ENCODE assay signal across 8 cellular contexts in genomic region chr12:20367731-20368652, GRCh38. TPM values are rescaled to one million over a fixed set of nuclear protein-coding genes. Genes with fewer than 3 reads are reported as not detected.
DNase-seq lines count a peak whose midpoint lies in the region; ATAC-seq and TF ChIP-seq lines count a peak whose summit lies in the region.

Gene PDE3A (plus strand): TSS chr12:20368537. CDS start chr12:20369285, 748 bp downstream.

- H2BK12ac ChIP-seq in trophoblast cell (ENCODE audit: low read length): peak within 1 kb of the TSS; percentile 52

- peak within 1 kb of the TSS; percentile 76 for H4K91ac ChIP-seq in trophoblast cell (ENCODE audit: low read depth, low read length)

- in situ Hi-C loops in astrocyte of the cerebellum (cut with HindIII; ENCODE audit: low sequenced_read_pairs): no loop called here

- H3K4me2 ChIP-seq in trophoblast cell (ENCODE audit: low read length): peak within 1 kb of the TSS; percentile 95

- WGBS in trophoblast cell (ENCODE audit: extremely low coverage, insufficient coverage, insufficient read length): no CpG with 5 or more reads among the region's 26 CpGs

- H3K27ac ChIP-seq in trophoblast cell (ENCODE audit: low read depth, low read length): peak within 1 kb of the TSS; percentile 66

- no peak for ATAC-seq in HG02973 (IDR thresholded peaks at IDR 0.05; ENCODE audit: unreplicated experiment)
- ATAC-seq in GM18505 (IDR thresholded peaks at IDR 0.05; ENCODE audit: unreplicated experiment): no peak
- no peak for ATAC-seq in stimulated activated memory B cell treated with anti-CD40 and anti-IgM and Interleukin-4, amounts not matched to agents 10 μg/mL and 1 μg/mL and 100 μg/mL, for 72 hours

- no peak within 1 kb of the TSS for H3K27ac Mint-ChIP-seq in stimulated activated memory B cell treated with anti-CD40 and anti-IgM and Interleukin-4, amounts not matched to agents 10 μg/mL and 1 μg/mL and 100 μg/mL, for 72 hours

- H3K23ac ChIP-seq in trophoblast cell (ENCODE audit: low read length): no peak within 1 kb of the TSS

- no peaks in the 10 kb centered on the region for H3K4me1 ChIP-seq in trophoblast cell (ENCODE audit: control insufficient read depth in 1 of 2, insufficient read depth in 2 of 2, low read length in 2 of 2)

- H3K79me2 ChIP-seq in trophoblast cell (ENCODE audit: control insufficient read depth, insufficient read depth, low read length, poor library complexity): peaks cover 4% of the 10 kb centered on the region

- DNase-seq in DMS53 treated with DMSO at 0.1 percent for 48 hours (lab: John Stamatoyannopoulos, UW; ENCODE audit: unreplicated experiment): peak; percentile 39
- peak; percentile 63 for DNase-seq in MV-4-11 (lab: John Stamatoyannopoulos, UW)
- DNase-seq in astrocyte of the cerebellum (ENCODE audit: low read depth): peak; percentile 62
- peak; percentile 85 for DNase-seq in hepatic stellate cell (ENCODE audit: low spot score)
- peak in 1 of 2 donors; percentile 27 for DNase-seq in trophoblast cell

- H3K9me3 Mint-ChIP-seq in stimulated activated memory B cell treated with anti-CD40 and anti-IgM and Interleukin-4, amounts not matched to agents 10 μg/mL and 1 μg/mL and 100 μg/mL, for 72 hours: peaks cover 2% of the 10 kb centered on the region

- peak; percentile 46 for TF ChIP-seq CTCF in astrocyte of the cerebellum (IDR thresholded peaks at IDR 0.05; ENCODE audit: low read depth, low read length, missing control alignments)

- H3K4me3 Mint-ChIP-seq in stimulated activated memory B cell treated with anti-CD40 and anti-IgM and Interleukin-4, amounts not matched to agents 10 μg/mL and 1 μg/mL and 100 μg/mL, for 72 hours: no peak within 1 kb of the TSS

- no peak for TF ChIP-seq POLR2A in GM18505 (IDR thresholded peaks at IDR 0.05; ENCODE audit: borderline replicate concordance, extremely low read depth, insufficient read depth, insufficient read length)

- peak within 1 kb of the TSS; percentile 48 for H2BK120ac ChIP-seq in trophoblast cell (ENCODE audit: insufficient read depth, low read length, poor library complexity)

- no peak within 1 kb of the TSS for H2AK5ac ChIP-seq in trophoblast cell (ENCODE audit: low read length)

- peaks cover 12% of the 10 kb centered on the region for H3K79me1 ChIP-seq in trophoblast cell (ENCODE audit: low read length)

- H3K36me3 Mint-ChIP-seq in stimulated activated memory B cell treated with anti-CD40 and anti-IgM and Interleukin-4, amounts not matched to agents 10 μg/mL and 1 μg/mL and 100 μg/mL, for 72 hours: no peaks in the 10 kb centered on the region

- H3K18ac ChIP-seq in trophoblast cell (ENCODE audit: low read length): peak within 1 kb of the TSS; percentile 79

- no peaks in the 10 kb centered on the region for H3K9me3 ChIP-seq in trophoblast cell (ENCODE audit: insufficient read depth, low read depth, low read length)

- peak within 1 kb of the TSS; percentile 71 for H4K8ac ChIP-seq in trophoblast cell (ENCODE audit: low read depth, low read length)

- peaks cover 34% of the 10 kb centered on the region for H3K27me3 Mint-ChIP-seq in stimulated activated memory B cell treated with anti-CD40 and anti-IgM and Interleukin-4, amounts not matched to agents 10 μg/mL and 1 μg/mL and 100 μg/mL, for 72 hours

- H3K4me1 Mint-ChIP-seq in stimulated activated memory B cell treated with anti-CD40 and anti-IgM and Interleukin-4, amounts not matched to agents 10 μg/mL and 1 μg/mL and 100 μg/mL, for 72 hours: no peaks in the 10 kb centered on the region

- H3K27me3 ChIP-seq in trophoblast cell (ENCODE audit: insufficient read depth, low read length): no peaks in the 10 kb centered on the region

- no peak within 1 kb of the TSS for H3K4ac ChIP-seq in trophoblast cell (ENCODE audit: low read depth, low read length)

- peak within 1 kb of the TSS; percentile 80 for H3K14ac ChIP-seq in trophoblast cell (ENCODE audit: low read length)

- peak within 1 kb of the TSS; percentile 59 for H3K4me3 ChIP-seq in astrocyte of the cerebellum (ENCODE audit: low read depth, low read length)
- H3K4me3 ChIP-seq in trophoblast cell (ENCODE audit: low read depth, low read length): peak within 1 kb of the TSS; percentile 88

- no peak within 1 kb of the TSS for H2BK5ac ChIP-seq in trophoblast cell (ENCODE audit: low read depth, low read length, poor library complexity)

- H4K12ac ChIP-seq in trophoblast cell (ENCODE audit: low read depth, low read length): peak within 1 kb of the TSS; percentile 93

- no peaks in the 10 kb centered on the region for H3K36me3 ChIP-seq in trophoblast cell (ENCODE audit: control insufficient read depth in 1 of 2, insufficient read depth in 2 of 2, low read length in 2 of 2)

- peak within 1 kb of the TSS; percentile 66 for H2AFZ ChIP-seq in trophoblast cell (ENCODE audit: insufficient read depth, low read length, poor library complexity)

- peak within 1 kb of the TSS; percentile 83 for H3K9ac ChIP-seq in trophoblast cell (ENCODE audit: low read length)

RNA-seq across cellular contexts. Expression of gene PDE3A, which starts in this region (rescaled TPM):
- polyA plus RNA-seq in trophoblast cell (2013): 9.6 and 11.0 TPM in 2 replicates
